In the genomic region with DNA sequence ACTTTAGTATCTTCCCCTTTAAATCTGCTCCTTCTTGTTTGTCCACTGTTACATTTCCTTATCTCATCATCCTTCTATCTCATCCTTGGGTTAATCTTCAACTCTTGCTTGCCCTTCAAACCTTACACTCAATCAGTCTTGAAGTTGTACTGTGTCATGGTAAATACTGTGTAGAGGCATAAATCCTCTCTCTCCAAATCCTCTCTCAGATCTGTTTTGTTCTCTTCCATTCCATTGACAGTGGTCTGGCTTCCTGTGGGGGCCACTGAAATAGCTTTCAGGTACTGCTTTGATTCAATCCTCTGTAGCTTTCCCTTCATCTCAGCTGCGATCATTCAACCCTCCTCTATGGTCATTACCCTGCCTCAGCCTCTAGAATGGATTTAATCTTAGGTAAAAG, we compare ENCODE assay signal across 19 cellular contexts.
DNase-seq lines count a peak whose midpoint lies in the region; ATAC-seq, FAIRE-seq and TF ChIP-seq lines count a peak whose summit lies in the region.
"Had no signal": no experiment of that assay in that cellular context is flagged by ENCODE, and none has a peak within 500 bp of the region (broad histone marks: within the 10 kb centered on the region; RNA-seq: fewer than 3 reads in every experiment).

No MANE protein-coding gene starts in this region.

- H3K36me3 ChIP-seq in endodermal cell (ENCODE audit: control insufficient read depth, insufficient read depth, low read length), result no peaks in the 10 kb centered on the region
- H3K36me3 ChIP-seq in pancreas, result no peaks in the 10 kb centered on the region
- H3K36me3 ChIP-seq in sigmoid colon, result no peaks in the 10 kb centered on the region
- H3K36me3 ChIP-seq: HAP-1, Peyer's patch had no signal

- TF ChIP-seq CTCF in A549 (IDR thresholded peaks at IDR 0.05) (no peak), endodermal cell (conservative IDR thresholded peaks at IDR 0.05) (no peak), pancreas (IDR thresholded peaks at IDR 0.05) (no peak), sigmoid colon (IDR thresholded peaks at IDR 0.05) (no peak), endothelial cell (IDR thresholded peaks at IDR 0.05; ENCODE audit: unreplicated experiment) (no peak)

- no peak overlapping the region for H3K4me3 Mint-ChIP-seq in endodermal cell
- no peak overlapping the region for H3K4me3 Mint-ChIP-seq in endothelial cell (ENCODE audit: unreplicated experiment)
- H3K4me3 Mint-ChIP-seq: B cell had no signal

- peak; percentile 89 to 90 for ATAC-seq in A549
- ATAC-seq in pancreas, result peak; percentile 48 to 79 (median 60)

- H3K4me1 Mint-ChIP-seq in endodermal cell, result peaks cover 51% of the 10 kb centered on the region
- H3K4me1 Mint-ChIP-seq in endothelial cell (ENCODE audit: unreplicated experiment), result no peaks in the 10 kb centered on the region
- H3K4me1 Mint-ChIP-seq: B cell had no signal

- peak; percentile 98 for FAIRE-seq in A549 (lab: Jason Lieb, UNC)
- no peak for FAIRE-seq in pancreas (lab: Jason Lieb, UNC)
- FAIRE-seq: G401.6 had no signal

- TF ChIP-seq RAD21 in A549 (conservative IDR thresholded peaks at IDR 0.05 in 1 of 2, IDR thresholded peaks at IDR 0.05 in 1 of 2), result peak; percentile 11 to 13; a peak in 2 of 5 replicates

- WGBS in A549 (ENCODE audit: missing lambda C conversion rate), result 8% methylated on average over 1 of the region's 1 CpG
- 100% methylated on average over 1 of the region's 1 CpG; no CpG with 5 or more reads in 1 of the 2 experiments for WGBS in endodermal cell (ENCODE audit: insufficient coverage in 1 of 2, insufficient read length in 1 of 2), 2 experiments
- WGBS in pancreas, 2 donors, result 86 to 93% methylated on average over 1 of the region's 1 CpG
- 34 to 77% methylated on average over 1 of the region's 1 CpG for WGBS in sigmoid colon, 2 donors

- DNase-seq in A549 (ENCODE audit: low read depth in 1 of 2, low spot score in 1 of 2) (peak; percentile 31 to 84), Caki2 (ENCODE audit: low read depth) (peak; percentile 52), endodermal cell (no peak), pancreas (no peak), sigmoid colon (no peak), endothelial cell (ENCODE audit: low spot score) (no peak)
- no peak for DNase-seq in activated T-cell treated with anti-CD3 and anti-CD28 coated beads, Interleukin-2, amount 50 U/mL, for 1 hour
- DNase-seq: KG1; NCI-H1105 treated with DMSO at 0.1 percent for 48 hours; NCI-H1694; NCI-H2081 treated with DMSO at 0.1 percent for 48 hours; NCI-H748 treated with DMSO at 0.1 percent for 48 hours; NK-92 treated with Interleukin-12 subunit alpha and Interleukin-12 subunit beta, amount 100 ng/mL, for 24 hours; Peyer's patch; SHP77 had no signal

- TF ChIP-seq EP300 in A549 (IDR thresholded peaks at IDR 0.05), result peak in 1 of 2 experiments; percentile 21; a peak in 1 of 5 replicates
- no peak for TF ChIP-seq EP300 in sigmoid colon (IDR thresholded peaks at IDR 0.05)

- H3K27ac ChIP-seq in A549, result peak overlapping the region; percentile 85 to 87
- no peak overlapping the region for H3K27ac ChIP-seq in endodermal cell (ENCODE audit: low read depth, low read length)
- no peak overlapping the region for H3K27ac ChIP-seq in pancreas
- no peak overlapping the region for H3K27ac ChIP-seq in sigmoid colon
- H3K27ac ChIP-seq: SK-N-MC had no signal

- CTCF ChIA-PET in A549 (lab: Yijun Ruan, JAX), result interaction anchor here (0.9 kb wide), 1 partner anchor 9 kb away, joined by 3 read pairs; no protein-coding TSS in a partner anchor

- in situ Hi-C loops in Caki2 (cut with HindIII; ENCODE audit: low pct_unique_long_range_greater_than_20kb, low sequenced_read_pairs), result no loop called here

- POLR2A ChIA-PET in A549 (lab: Yijun Ruan, JAX), result no interaction called here

- H3K4me2 ChIP-seq in A549, result peak overlapping the region; percentile 77

- H3K27ac Mint-ChIP-seq in endodermal cell, result peak overlapping the region; percentile 5
- H3K27ac Mint-ChIP-seq in endothelial cell (ENCODE audit: unreplicated experiment), result no peak overlapping the region
- H3K27ac Mint-ChIP-seq: B cell had no signal

- no peaks in the 10 kb centered on the region for H3K9me3 ChIP-seq in A549
- peaks cover 5% of the 10 kb centered on the region for H3K9me3 ChIP-seq in endodermal cell (ENCODE audit: control insufficient read depth, low read length)
- H3K9me3 ChIP-seq in pancreas, result no peaks in the 10 kb centered on the region
- H3K9me3 ChIP-seq in sigmoid colon, result no peaks in the 10 kb centered on the region
- H3K9me3 ChIP-seq: HAP-1, Peyer's patch had no signal

- H3K36me3 Mint-ChIP-seq in endodermal cell (ENCODE audit: low read depth), result peaks cover 9% of the 10 kb centered on the region
- no peaks in the 10 kb centered on the region for H3K36me3 Mint-ChIP-seq in endothelial cell (ENCODE audit: low read depth, unreplicated experiment)

- peaks cover 78% of the 10 kb centered on the region for H3K4me1 ChIP-seq in A549
- H3K4me1 ChIP-seq in endodermal cell (ENCODE audit: control insufficient read depth, insufficient read depth, low read length), result peaks cover 8% of the 10 kb centered on the region
- H3K4me1 ChIP-seq in pancreas, result peaks cover 7 to 14% (median 9%) of the 10 kb centered on the region in 3 donors
- no peaks in the 10 kb centered on the region for H3K4me1 ChIP-seq in sigmoid colon
- H3K4me1 ChIP-seq: HAP-1, Peyer's patch had no signal

- intact Hi-C loops in pancreas (cut with DNase I), result no loop called here
- intact Hi-C loops in sigmoid colon (cut with DNase I), result no loop called here

- H3K9ac ChIP-seq in endodermal cell (ENCODE audit: extremely low read depth, low read length, poor library complexity, severe bottlenecking), result no peak overlapping the region

- H3K9me3 Mint-ChIP-seq in endodermal cell (no peaks in the 10 kb centered on the region), endothelial cell (ENCODE audit: unreplicated experiment) (no peaks in the 10 kb centered on the region)

- no peak overlapping the region for H3K4me3 ChIP-seq in A549
- peak overlapping the region; percentile 28 for H3K4me3 ChIP-seq in endodermal cell (ENCODE audit: low read length)
- no peak overlapping the region for H3K4me3 ChIP-seq in pancreas
- no peak overlapping the region for H3K4me3 ChIP-seq in sigmoid colon
- H3K4me3 ChIP-seq: HAP-1, SK-N-MC had no signal

- TF ChIP-seq POLR2A in A549 (IDR thresholded peaks at IDR 0.05; ENCODE audit: low read length) (no peak), sigmoid colon (IDR thresholded peaks at IDR 0.05) (no peak)

- no peaks in the 10 kb centered on the region for H3K27me3 ChIP-seq in endodermal cell (ENCODE audit: control insufficient read depth, insufficient read depth, low read length, poor library complexity, severe bottlenecking)
- H3K27me3 ChIP-seq in pancreas, result no peaks in the 10 kb centered on the region
- H3K27me3 ChIP-seq in sigmoid colon, result no peaks in the 10 kb centered on the region
- H3K27me3 ChIP-seq: Peyer's patch had no signal

- H3K27me3 Mint-ChIP-seq in endodermal cell (ENCODE audit: insufficient read depth) (no peaks in the 10 kb centered on the region), endothelial cell (ENCODE audit: unreplicated experiment) (no peaks in the 10 kb centered on the region)
- H3K27me3 Mint-ChIP-seq: B cell had no signal

TF ChIP-seq in A549, 52 proteins besides CTCF, POLR2A, EP300 and RAD21:
- TF ChIP-seq HOXB13 (CRISPR knock-in tag; IDR thresholded peaks at IDR 0.05; ENCODE audit: low read depth), result no peak
- no peak for TF ChIP-seq MYC (IDR thresholded peaks at IDR 0.05; ENCODE audit: borderline replicate concordance, low read length)
- TF ChIP-seq GATA3 (IDR thresholded peaks at IDR 0.05; ENCODE audit: borderline replicate concordance), result peak; percentile 90
- TF ChIP-seq, protein P1, sequence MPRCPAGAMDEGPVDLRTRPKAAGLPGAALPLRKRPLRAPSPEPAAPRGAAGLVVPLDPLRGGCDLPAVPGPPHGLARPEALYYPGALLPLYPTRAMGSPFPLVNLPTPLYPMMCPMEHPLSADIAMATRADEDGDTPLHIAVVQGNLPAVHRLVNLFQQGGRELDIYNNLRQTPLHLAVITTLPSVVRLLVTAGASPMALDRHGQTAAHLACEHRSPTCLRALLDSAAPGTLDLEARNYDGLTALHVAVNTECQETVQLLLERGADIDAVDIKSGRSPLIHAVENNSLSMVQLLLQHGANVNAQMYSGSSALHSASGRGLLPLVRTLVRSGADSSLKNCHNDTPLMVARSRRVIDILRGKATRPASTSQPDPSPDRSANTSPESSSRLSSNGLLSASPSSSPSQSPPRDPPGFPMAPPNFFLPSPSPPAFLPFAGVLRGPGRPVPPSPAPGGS (IDR thresholded peaks at IDR 0.05), result peak; percentile 27; the same call in 1 of the 3 replicates
- no peak for TF ChIP-seq CHD2 (IDR thresholded peaks at IDR 0.05; ENCODE audit: low read length, partially characterized antibody)
- no peak for TF ChIP-seq RCOR1 (IDR thresholded peaks at IDR 0.05; ENCODE audit: low read depth, low read length)
- no peak for TF ChIP-seq BHLHE40 (IDR thresholded peaks at IDR 0.05; ENCODE audit: low read depth, low read length)
- TF ChIP-seq HDAC2 (IDR thresholded peaks at IDR 0.05), result no peak
- no peak for TF ChIP-seq TP53 (CRISPR knock-in tag; IDR thresholded peaks at IDR 0.05)
- no peak for TF ChIP-seq ESRRA (IDR thresholded peaks at IDR 0.05; ENCODE audit: borderline replicate concordance, low read length)
- no peak for TF ChIP-seq MAFK (IDR thresholded peaks at IDR 0.05; ENCODE audit: partially characterized antibody)
- TF ChIP-seq KDM1A (IDR thresholded peaks at IDR 0.05; ENCODE audit: low read depth), result no peak
- peak in 1 of 2 experiments; percentile 55; a peak in 2 of 5 replicates for TF ChIP-seq JUN (IDR thresholded peaks at IDR 0.05)
- TF ChIP-seq, protein P2, sequence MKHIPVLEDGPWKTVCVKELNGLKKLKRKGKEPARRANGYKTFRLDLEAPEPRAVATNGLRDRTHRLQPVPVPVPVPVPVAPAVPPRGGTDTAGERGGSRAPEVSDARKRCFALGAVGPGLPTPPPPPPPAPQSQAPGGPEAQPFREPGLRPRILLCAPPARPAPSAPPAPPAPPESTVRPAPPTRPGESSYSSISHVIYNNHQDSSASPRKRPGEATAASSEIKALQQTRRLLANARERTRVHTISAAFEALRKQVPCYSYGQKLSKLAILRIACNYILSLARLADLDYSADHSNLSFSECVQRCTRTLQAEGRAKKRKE (CRISPR knock-in tag; IDR thresholded peaks at IDR 0.05; ENCODE audit: low read depth), result no peak
- no peak for TF ChIP-seq ZSCAN20 (CRISPR knock-in tag; IDR thresholded peaks at IDR 0.05)
- no peak for TF ChIP-seq RFX5 (IDR thresholded peaks at IDR 0.05)
- TF ChIP-seq MAZ (IDR thresholded peaks at IDR 0.05; ENCODE audit: borderline replicate concordance, low read depth, low read length), result no peak
- TF ChIP-seq, protein P3, sequence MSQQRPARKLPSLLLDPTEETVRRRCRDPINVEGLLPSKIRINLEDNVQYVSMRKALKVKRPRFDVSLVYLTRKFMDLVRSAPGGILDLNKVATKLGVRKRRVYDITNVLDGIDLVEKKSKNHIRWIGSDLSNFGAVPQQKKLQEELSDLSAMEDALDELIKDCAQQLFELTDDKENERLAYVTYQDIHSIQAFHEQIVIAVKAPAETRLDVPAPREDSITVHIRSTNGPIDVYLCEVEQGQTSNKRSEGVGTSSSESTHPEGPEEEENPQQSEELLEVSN (IDR thresholded peaks at IDR 0.05; ENCODE audit: borderline replicate concordance, low read depth), result no peak

Comparison
In these comparisons a context has a peak if more than half of its experiments do, and no peak if none do; other contexts are left out.
1. DNase-seq: peak in A549 (2 of 2) and Caki2 (single experiment); none in endodermal cell (single experiment), pancreas (0 of 6), activated T-cell treated with anti-CD3 and anti-CD28 coated beads, Interleukin-2, amount 50 U/mL, for 1 hour (single experiment), sigmoid colon (single experiment) and endothelial cell (single experiment).
2. H3K27ac ChIP-seq: peak in A549 (2 of 2); none in endodermal cell (single experiment), pancreas (0 of 4) and sigmoid colon (0 of 4).